16 cellular contexts compared by ENCODE assay signal in genomic region chr1:92329356-92330129, GRCh38. TPM values are rescaled to one million over a fixed set of nuclear protein-coding genes. Genes with fewer than 3 reads are reported as not detected.
DNase-seq lines count a peak whose midpoint lies in the region; ATAC-seq and TF ChIP-seq lines count a peak whose summit lies in the region.
"Had no signal": no experiment of that assay in that cellular context is flagged by ENCODE, and none has a peak within 500 bp of the region (broad histone marks: within the 10 kb centered on the region; RNA-seq: fewer than 3 reads in every experiment).

No MANE protein-coding gene starts in this region.

- POLR2A ChIA-PET in PC-9 (lab: Charles Lee; ENCODE audit: unreplicated experiment), result no interaction called here

- no peak overlapping the region for H3K4me2 ChIP-seq in PC-9
- H3K4me2 ChIP-seq in neural progenitor cell, result no peak overlapping the region

- H2AFZ ChIP-seq in PC-9, result no peak overlapping the region
- H2AFZ ChIP-seq in neural progenitor cell (replicated peaks), result no peak overlapping the region

- BruUV-seq in PC-9 (replicated peaks; lab: Mats Ljungman, UMichigan), result no TSS peak

- intact Hi-C loops in PC-9 (cut with micrococcal nuclease; ENCODE audit: unreplicated experiment), result no loop called here

- peaks cover 51% of the 10 kb centered on the region for H3K36me3 ChIP-seq in PC-9 (ENCODE audit: low read depth)
- peaks cover 24% of the 10 kb centered on the region for H3K36me3 ChIP-seq in neural progenitor cell

- H3K9me2 ChIP-seq in PC-9 (ENCODE audit: insufficient read depth), result no peaks in the 10 kb centered on the region; the same call in 1 of the 2 replicates

- CTCF ChIA-PET in PC-9 (lab: Charles Lee), result no interaction called here

- H3K27me3 ChIP-seq in PC-9 (ENCODE audit: insufficient read depth, low read depth) (no peaks in the 10 kb centered on the region), neural progenitor cell (no peaks in the 10 kb centered on the region)

- H3K9me3 ChIP-seq in PC-9 (ENCODE audit: insufficient read depth, low read depth) (peaks cover 13% of the 10 kb centered on the region), neural progenitor cell (ENCODE audit: low read depth) (no peaks in the 10 kb centered on the region)

- H3K4me3 Mint-ChIP-seq in chondrocyte (ENCODE audit: unreplicated experiment) (no peak overlapping the region), neural progenitor cell (no peak overlapping the region)
- H3K4me3 Mint-ChIP-seq: activated CD8-positive, alpha-beta T cell treated with anti-CD3 and anti-CD28 coated beads, Interleukin-2, amount 10 ng/mL, durations not matched to agents 7 days and 5 days; H9; IgD-negative memory B cell had no signal

- DNase-seq in EH (ENCODE audit: low read depth) (peak; percentile 98), PC-9 (peak; percentile 41 to 78), chondrocyte (ENCODE audit: low spot score) (no peak), kidney tubule cell (ENCODE audit: low spot score) (peak; percentile 6), ecto neural progenitor cell (ENCODE audit: low spot score) (no peak), neural progenitor cell (ENCODE audit: low spot score) (no peak), NCI-H2171 (lab: John Stamatoyannopoulos, UW) (no peak)
- DNase-seq: activated CD8-positive, alpha-beta T cell treated with anti-CD3 and anti-CD28 coated beads, Interleukin-2, amount 10 ng/mL, durations not matched to agents 7 days and 5 days; H9; MV-4-11; NCI-H1930; NCI-H510A treated with DMSO at 0.1 percent for 48 hours had no signal

- H3K27ac ChIP-seq in PC-9 (peak overlapping the region; percentile 58), neural progenitor cell (no peak overlapping the region)
- H3K27ac ChIP-seq: VCaP had no signal

- no peak overlapping the region for H3K9ac ChIP-seq in neural progenitor cell

- TF ChIP-seq CTCF in PC-9 (conservative IDR thresholded peaks at IDR 0.05) (no peak), chondrocyte (IDR thresholded peaks at IDR 0.05) (peak; percentile 12), neural progenitor cell (IDR thresholded peaks at IDR 0.05) (no peak)

- H4K20me1 ChIP-seq in PC-9 (ENCODE audit: insufficient read depth) (no peaks in the 10 kb centered on the region), neural progenitor cell (ENCODE audit: low read depth) (no peaks in the 10 kb centered on the region)

- ATAC-seq in HG03457 (IDR thresholded peaks at IDR 0.05; ENCODE audit: unreplicated experiment), result no peak
- ATAC-seq: activated CD8-positive, alpha-beta T cell treated with anti-CD3 and anti-CD28 coated beads, Interleukin-2, amount 10 ng/mL, durations not matched to agents 7 days and 5 days; sciatic nerve had no signal

- H3K4me1 Mint-ChIP-seq in chondrocyte (ENCODE audit: low read depth) (peaks cover 5% of the 10 kb centered on the region), neural progenitor cell (no peaks in the 10 kb centered on the region)
- H3K4me1 Mint-ChIP-seq: IgD-negative memory B cell had no signal

- H3K27me3 Mint-ChIP-seq in chondrocyte (ENCODE audit: low read depth) (no peaks in the 10 kb centered on the region), neural progenitor cell (ENCODE audit: insufficient read depth, low read depth) (no peaks in the 10 kb centered on the region)
- H3K27me3 Mint-ChIP-seq: IgD-negative memory B cell had no signal

- no peaks in the 10 kb centered on the region for H3K79me2 ChIP-seq in PC-9 (ENCODE audit: low read depth)
- H3K79me2 ChIP-seq in neural progenitor cell (ENCODE audit: low read depth), result no peaks in the 10 kb centered on the region

- H3K4me1 ChIP-seq in PC-9 (replicated peaks; ENCODE audit: insufficient read depth) (peaks cover 20% of the 10 kb centered on the region), neural progenitor cell (no peaks in the 10 kb centered on the region)

- no peak overlapping the region for H3K27ac Mint-ChIP-seq in chondrocyte (ENCODE audit: unreplicated experiment)
- no peak overlapping the region for H3K27ac Mint-ChIP-seq in neural progenitor cell
- H3K27ac Mint-ChIP-seq: activated CD8-positive, alpha-beta T cell treated with anti-CD3 and anti-CD28 coated beads, Interleukin-2, amount 10 ng/mL, durations not matched to agents 7 days and 5 days had no signal

- H3K4me3 ChIP-seq in PC-9 (no peak overlapping the region), neural progenitor cell (no peak overlapping the region)

- H3F3A ChIP-seq in PC-9 (ENCODE audit: insufficient read depth, low read depth) (peaks cover 10% of the 10 kb centered on the region; the same call in 1 of the 2 replicates), neural progenitor cell (ENCODE audit: low read depth) (no peaks in the 10 kb centered on the region)

- H3K9me3 Mint-ChIP-seq in chondrocyte (ENCODE audit: low read depth) (peaks cover 36% of the 10 kb centered on the region), neural progenitor cell (peaks cover 28% of the 10 kb centered on the region)

- H3K36me3 Mint-ChIP-seq in chondrocyte (ENCODE audit: low read depth) (peaks cover 61% of the 10 kb centered on the region), neural progenitor cell (peaks cover 60% of the 10 kb centered on the region)

RNA-seq across cellular contexts. Expression of gene RPAP2, which starts 30.7 kb away (rescaled TPM):
- total RNA-seq in PC-9 (2021) (14.0 and 20.3 TPM in 2 replicates), chondrocyte (24.5 to 30.5 TPM (median 25.3 TPM) in 3 replicates), neural progenitor cell (ENCODE audit: low replicate concordance) (14.2 and 36.3 TPM in 2 replicates)

RNA-seq across cellular contexts. Expression of gene GLMN, which starts 30.8 kb away (rescaled TPM):
- total RNA-seq in PC-9 (2021) (7.4 and 8.0 TPM in 2 replicates), chondrocyte (6.9 to 12.4 TPM (median 8.0 TPM) in 3 replicates), neural progenitor cell (ENCODE audit: low replicate concordance) (33.2 and 44.4 TPM in 2 replicates)

Comparison
In these comparisons a context has a peak if more than half of its experiments do, and no peak if none do; other contexts are left out.
1. DNase-seq: peak in EH (single experiment), PC-9 (2 of 2) and kidney tubule cell (single experiment); none in chondrocyte (single experiment), ecto neural progenitor cell (single experiment), neural progenitor cell (single experiment) and NCI-H2171 (single experiment).